Comparison of ENCODE assay signal across 17 cellular contexts in the genomic region with DNA sequence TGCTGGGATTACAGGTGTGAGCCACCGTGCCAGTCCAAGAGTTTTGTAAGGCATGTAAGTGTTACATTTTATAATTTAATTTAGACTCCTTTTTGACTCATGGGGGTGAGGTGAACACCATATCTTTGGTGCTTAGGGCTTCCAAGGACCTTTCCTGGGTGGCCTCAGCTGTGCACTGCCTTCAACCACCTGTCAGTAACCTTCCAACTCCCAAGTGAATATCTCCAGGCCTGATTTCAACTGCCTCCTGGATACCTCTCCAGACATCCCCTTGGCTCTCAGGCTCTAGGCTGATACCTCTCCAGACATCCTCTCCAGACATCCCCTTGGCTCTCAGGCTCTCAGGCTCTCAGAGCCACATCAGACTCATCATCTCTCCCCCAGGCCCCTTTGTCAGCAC. TPM values are rescaled to one million over a fixed set of nuclear protein-coding genes. Genes with fewer than 3 reads are reported as not detected.
DNase-seq lines count a peak whose midpoint lies in the region; ATAC-seq and TF ChIP-seq lines count a peak whose summit lies in the region.
"Had no signal": no experiment of that assay in that cellular context is flagged by ENCODE, and none has a peak within 500 bp of the region (broad histone marks: within the 10 kb centered on the region; RNA-seq: fewer than 3 reads in every experiment).

No MANE protein-coding gene starts in this region.

- peaks cover 33% of the 10 kb centered on the region for H3K27me3 Mint-ChIP-seq in T-helper 17 cell
- peaks cover 19% of the 10 kb centered on the region for H3K27me3 Mint-ChIP-seq in glutamatergic neuron (ENCODE audit: unreplicated experiment)

- TF ChIP-seq POLR2A in right lobe of liver (IDR thresholded peaks at IDR 0.05): no peak

- H3K36me3 Mint-ChIP-seq in T-helper 17 cell (ENCODE audit: low read depth) (peaks cover 8% of the 10 kb centered on the region), glutamatergic neuron (ENCODE audit: unreplicated experiment) (no peaks in the 10 kb centered on the region)
- H3K36me3 Mint-ChIP-seq: IgD-negative memory B cell had no signal

- H3K27me3 ChIP-seq in right lobe of liver: no peaks in the 10 kb centered on the region

- no peak overlapping the region for H3K27ac ChIP-seq in right lobe of liver
- H3K27ac ChIP-seq: 22Rv1, A549, C4-2B, GM23248 had no signal

- no peak for ATAC-seq in T-helper 17 cell
- no peak for ATAC-seq in right lobe of liver
- ATAC-seq: A549 had no signal

- H3K4me3 ChIP-seq in right lobe of liver: no peak overlapping the region
- H3K4me3 ChIP-seq: A549, GM23248 had no signal

- WGBS in right lobe of liver (ENCODE audit: insufficient coverage, low coverage, low lambda C conversion rate, missing lambda C conversion rate): 60% methylated on average over 1 of the region's 1 CpG

- H3K27ac Mint-ChIP-seq in T-helper 17 cell (no peak overlapping the region), glutamatergic neuron (ENCODE audit: unreplicated experiment) (no peak overlapping the region)
- H3K27ac Mint-ChIP-seq: CD4-positive, alpha-beta T cell had no signal

- H3K4me3 Mint-ChIP-seq in T-helper 17 cell: peak overlapping the region; percentile 56
- peak overlapping the region; percentile 30 for H3K4me3 Mint-ChIP-seq in glutamatergic neuron (ENCODE audit: unreplicated experiment)
- H3K4me3 Mint-ChIP-seq: CD4-positive, alpha-beta T cell; IgD-negative memory B cell had no signal

- peaks cover 6% of the 10 kb centered on the region for H3K9me3 Mint-ChIP-seq in glutamatergic neuron (ENCODE audit: unreplicated experiment)
- H3K9me3 Mint-ChIP-seq: CD4-positive, alpha-beta T cell; IgD-negative memory B cell had no signal

- H3K4me1 ChIP-seq in right lobe of liver: peaks cover 0 to 4% (median 0%) of the 10 kb centered on the region in 4 donors

- no peak for TF ChIP-seq CTCF in glutamatergic neuron (IDR thresholded peaks at IDR 0.05; ENCODE audit: partially characterized antibody, unreplicated experiment)
- TF ChIP-seq CTCF in right lobe of liver (IDR thresholded peaks at IDR 0.05): no peak

- H3K36me3 ChIP-seq in right lobe of liver: no peaks in the 10 kb centered on the region

- intact Hi-C loops in right lobe of liver (cut with DNase I): loop anchor here in 1 of 2 donors (10.0 kb wide), 1 partner anchor 331 kb away; no protein-coding TSS in a partner anchor

- DNase-seq in NCI-H82 (lab: John Stamatoyannopoulos, UW) (peak; percentile 6), NCI-H82 treated with DMSO at 0.1 percent for 48 hours (lab: John Stamatoyannopoulos, UW; ENCODE audit: unreplicated experiment) (no peak), T-helper 17 cell (no peak), glutamatergic neuron (no peak), right lobe of liver (no peak), HuH-7.5 (ENCODE audit: low spot score) (no peak)
- DNase-seq in activated CD4-positive, CD25-positive, alpha-beta regulatory T cell treated with anti-CD3 and anti-CD28 coated beads, Interleukin-2, amount 50 U/mL, for 72 hours: no peak
- DNase-seq: AML-193; Caco-2; CD4-positive, alpha-beta T cell; GM23248; HCEC 1CT had no signal

- H3K4me1 Mint-ChIP-seq in T-helper 17 cell: peaks cover 17% of the 10 kb centered on the region
- H3K4me1 Mint-ChIP-seq in glutamatergic neuron (ENCODE audit: low read depth, unreplicated experiment): no peaks in the 10 kb centered on the region

- H3K9me3 ChIP-seq in T-helper 17 cell (ENCODE audit: control insufficient read depth, low read length, poor library complexity, severe bottlenecking) (no peaks in the 10 kb centered on the region), right lobe of liver (no peaks in the 10 kb centered on the region)
- H3K9me3 ChIP-seq: A549, Caco-2 had no signal

RNA-seq across cellular contexts. Expression of a gene that starts 30.9 kb away (rescaled TPM):
- total RNA-seq in T-helper 17 cell (1 to 10 TPM; 2.3 to 4.2 TPM), glutamatergic neuron (ENCODE audit: unreplicated experiment) (23.9 TPM), right lobe of liver (1 to 10 TPM; 3.2 to 5.2 (median 4.1) TPM)

RNA-seq across cellular contexts. Expression of a gene that starts 35.5 kb away (rescaled TPM):
- total RNA-seq in T-helper 17 cell (10 to 100 TPM in 1 of 2 donors, 1 to 10 TPM in 1; 9.2 to 13.0 TPM), glutamatergic neuron (ENCODE audit: unreplicated experiment) (46.1 TPM), right lobe of liver (10 to 100 TPM; 27.3 to 43.9 (median 29.0) TPM)

RNA-seq across cellular contexts. Expression of a gene that starts 35.7 kb away (rescaled TPM):
- total RNA-seq in T-helper 17 cell (not detected), glutamatergic neuron (ENCODE audit: unreplicated experiment) (not detected), right lobe of liver (not detected)
- total RNA-seq: Caco-2; CD4-positive, alpha-beta T cell; GM23248; HT-29 had no signal
